ENCODE assay signal across 8 cellular contexts in the genomic region with DNA sequence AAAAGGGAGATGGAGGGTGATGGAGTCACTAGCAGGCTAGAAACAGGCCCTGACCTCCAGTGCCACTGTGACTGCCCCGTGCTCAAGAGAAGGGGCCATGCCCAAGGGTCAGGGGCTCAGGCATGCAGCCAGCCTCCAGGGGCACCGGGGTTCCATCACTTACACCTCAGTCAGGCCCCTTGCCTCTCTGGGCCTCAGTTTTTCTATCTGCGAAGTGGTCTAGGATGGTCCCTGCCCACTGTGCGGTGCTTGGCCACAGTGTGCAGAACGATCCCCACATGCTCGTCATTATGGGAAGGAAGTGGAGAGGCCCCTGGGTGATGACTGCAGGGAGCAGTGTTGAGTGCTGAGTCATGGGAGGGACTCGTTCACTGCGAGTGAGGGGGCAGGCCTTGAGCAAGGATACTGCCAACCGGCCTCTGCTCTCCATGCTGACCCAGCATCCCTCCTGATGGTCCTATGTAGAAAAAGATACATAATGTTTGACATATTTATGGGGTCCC. TPM values are rescaled to one million over a fixed set of nuclear protein-coding genes. Genes with fewer than 3 reads are reported as not detected.
DNase-seq lines count a peak whose midpoint lies in the region; ATAC-seq and TF ChIP-seq lines count a peak whose summit lies in the region.

No MANE protein-coding gene starts in this region.

- peak; percentile 8 for TF ChIP-seq CTCF in retinal pigment epithelial cell (conservative IDR thresholded peaks at IDR 0.05; ENCODE audit: low read depth, low read length)

- ATAC-seq in HG02571 (IDR thresholded peaks at IDR 0.05; ENCODE audit: unreplicated experiment) = no peak

- CTCF ChIA-PET in activated CD4-positive, alpha-beta T cell treated with anti-CD3 and anti-CD28 coated beads, Interleukin-2, amount 10 ng/mL, durations not matched to agents 7 days and 5 days (lab: Charles Lee) = interaction anchor here (1.0 to 1.2 kb wide), 2 partner anchors 9 to 60 kb away, joined by 3 read pairs; no protein-coding TSS in a partner anchor

- POLR2A ChIA-PET in activated CD4-positive, alpha-beta T cell treated with anti-CD3 and anti-CD28 coated beads, Interleukin-2, amount 10 ng/mL, durations not matched to agents 7 days and 5 days (lab: Charles Lee) = no interaction called here

- H3K4me1 Mint-ChIP-seq in activated CD4-positive, alpha-beta T cell treated with anti-CD3 and anti-CD28 coated beads, Interleukin-2, amount 10 ng/mL, durations not matched to agents 7 days and 5 days = peaks cover 28% of the 10 kb centered on the region

- H3K4me3 Mint-ChIP-seq in activated CD4-positive, alpha-beta T cell treated with anti-CD3 and anti-CD28 coated beads, Interleukin-2, amount 10 ng/mL, durations not matched to agents 7 days and 5 days = no peak overlapping the region

- H3K36me3 Mint-ChIP-seq in activated CD4-positive, alpha-beta T cell treated with anti-CD3 and anti-CD28 coated beads, Interleukin-2, amount 10 ng/mL, durations not matched to agents 7 days and 5 days (ENCODE audit: low read depth) = peaks cover 32% of the 10 kb centered on the region

- H3K27ac Mint-ChIP-seq in activated CD4-positive, alpha-beta T cell treated with anti-CD3 and anti-CD28 coated beads, Interleukin-2, amount 10 ng/mL, durations not matched to agents 7 days and 5 days = peak overlapping the region; percentile 84

- no peak overlapping the region for H3K4me3 ChIP-seq in retinal pigment epithelial cell (ENCODE audit: low read length)

- DNase-seq in activated CD4-positive, alpha-beta T cell treated with anti-CD3 and anti-CD28 coated beads, Interleukin-2, amount 10 ng/mL, durations not matched to agents 7 days and 5 days = no peak
- DNase-seq in activated CD4-positive, alpha-beta T cell treated with anti-CD3 and anti-CD28 coated beads, Interleukin-2, amount 50 U/mL, for 1 hour = no peak
- DNase-seq in UCSD-AML1 (lab: John Stamatoyannopoulos, UW; ENCODE audit: unreplicated experiment) (peak; percentile 79), fibroblast of the conjunctiva (ENCODE audit: low read depth) (peak; percentile 85), retinal pigment epithelial cell (ENCODE audit: low read depth) (peak; percentile 54), T-helper 9 cell (no peak), NCI-H345 treated with DMSO at 0.1 percent for 48 hours (lab: John Stamatoyannopoulos, UW; ENCODE audit: unreplicated experiment) (no peak)

- H3K27me3 Mint-ChIP-seq in activated CD4-positive, alpha-beta T cell treated with anti-CD3 and anti-CD28 coated beads, Interleukin-2, amount 10 ng/mL, durations not matched to agents 7 days and 5 days = no peaks in the 10 kb centered on the region

- no peaks in the 10 kb centered on the region for H3K9me3 Mint-ChIP-seq in activated CD4-positive, alpha-beta T cell treated with anti-CD3 and anti-CD28 coated beads, Interleukin-2, amount 10 ng/mL, durations not matched to agents 7 days and 5 days

RNA-seq across cellular contexts. Expression of gene TMED1, which starts 23.1 kb away (rescaled TPM):
- 10 to 100 TPM in 1 of 2 experiments, 1 to 10 TPM in 1; 8.6 to 11.2 TPM for total RNA-seq in activated CD4-positive, alpha-beta T cell treated with anti-CD3 and anti-CD28 coated beads, Interleukin-2, amount 10 ng/mL, durations not matched to agents 7 days and 5 days

RNA-seq across cellular contexts. Expression of gene C19orf38, which starts 35.3 kb away (rescaled TPM):
- 1 to 10 TPM; 2.4 TPM for total RNA-seq in activated CD4-positive, alpha-beta T cell treated with anti-CD3 and anti-CD28 coated beads, Interleukin-2, amount 10 ng/mL, durations not matched to agents 7 days and 5 days

RNA-seq across cellular contexts. Expression of gene CARM1, which starts 58.4 kb away (rescaled TPM):
- total RNA-seq in activated CD4-positive, alpha-beta T cell treated with anti-CD3 and anti-CD28 coated beads, Interleukin-2, amount 10 ng/mL, durations not matched to agents 7 days and 5 days = 10 to 100 TPM; 32.4 to 34.3 TPM

Comparison
In these comparisons a context has a peak if more than half of its experiments do, and no peak if none do; other contexts are left out.
1. DNase-seq: peak in UCSD-AML1 (single experiment), fibroblast of the conjunctiva (single experiment) and retinal pigment epithelial cell (single experiment); none in activated CD4-positive, alpha-beta T cell treated with anti-CD3 and anti-CD28 coated beads, Interleukin-2, amount 10 ng/mL, durations not matched to agents 7 days and 5 days (single experiment), activated CD4-positive, alpha-beta T cell treated with anti-CD3 and anti-CD28 coated beads, Interleukin-2, amount 50 U/mL, for 1 hour (single experiment), T-helper 9 cell (single experiment) and NCI-H345 treated with DMSO at 0.1 percent for 48 hours (single experiment).